In genomic region chr16:9901-10665, GRCh38 we compare ENCODE assay signal across 9 cellular contexts. TPM values are rescaled to one million over a fixed set of nuclear protein-coding genes. Genes with fewer than 3 reads are reported as not detected.
DNase-seq lines count a peak whose midpoint lies in the region; ATAC-seq and TF ChIP-seq lines count a peak whose summit lies in the region.
"Had no signal": no experiment of that assay in that cellular context is flagged by ENCODE, and none has a peak within 500 bp of the region (broad histone marks: within the 10 kb centered on the region; RNA-seq: fewer than 3 reads in every experiment).

No MANE protein-coding gene starts in this region.

- intact Hi-C loops in posterior vena cava (cut with DNase I) = no loop called here

- H3K4me3 ChIP-seq in OCI-LY1 (ENCODE audit: low read depth, low read length, poor library complexity, severe bottlenecking) (peak overlapping the region; percentile 46), endodermal cell (ENCODE audit: low read length) (no peak overlapping the region)

- ATAC-seq in HG02970 (IDR thresholded peaks at IDR 0.05; ENCODE audit: low FRiP score, unreplicated experiment) (no peak), GM21786 (IDR thresholded peaks at IDR 0.05; ENCODE audit: unreplicated experiment) (no peak)

- no peaks in the 10 kb centered on the region for H3K36me3 ChIP-seq in OCI-LY1 (ENCODE audit: insufficient read depth, low read length)
- no peaks in the 10 kb centered on the region for H3K36me3 ChIP-seq in endodermal cell (ENCODE audit: control insufficient read depth, insufficient read depth, low read length)

- H4K20me1 ChIP-seq in OCI-LY1 (ENCODE audit: insufficient read depth, low read length) = no peaks in the 10 kb centered on the region

- no peaks in the 10 kb centered on the region for H3F3A ChIP-seq in OCI-LY1 (ENCODE audit: insufficient read depth, low read length)

- H3K36me3 Mint-ChIP-seq in endodermal cell (ENCODE audit: low read depth) = no peaks in the 10 kb centered on the region

- H3K27me3 ChIP-seq in OCI-LY1 (ENCODE audit: insufficient read depth, low read length) (no peaks in the 10 kb centered on the region), endodermal cell (ENCODE audit: control insufficient read depth, insufficient read depth, low read length, poor library complexity, severe bottlenecking) (no peaks in the 10 kb centered on the region)

- no peaks in the 10 kb centered on the region for H3K9me3 ChIP-seq in OCI-LY1 (ENCODE audit: low read length)
- no peaks in the 10 kb centered on the region for H3K9me3 ChIP-seq in endodermal cell (ENCODE audit: control insufficient read depth, low read length)

- TF ChIP-seq CTCF in OCI-LY1 (IDR thresholded peaks at IDR 0.05; ENCODE audit: low read length) (no peak), endodermal cell (conservative IDR thresholded peaks at IDR 0.05) (no peak)

- WGBS in endodermal cell (ENCODE audit: insufficient coverage in 1 of 2, insufficient read length in 1 of 2), 2 experiments = 48% methylated on average over 10 of the region's 48 CpGs; no CpG with 5 or more reads in 1 of the 2 experiments

- no peaks in the 10 kb centered on the region for H3K9me2 ChIP-seq in OCI-LY1 (ENCODE audit: low read depth, low read length)

- H2AFZ ChIP-seq in OCI-LY1 (ENCODE audit: low read length) = no peak overlapping the region

- H3K9ac ChIP-seq in OCI-LY1 (ENCODE audit: low read length) (no peak overlapping the region), endodermal cell (ENCODE audit: extremely low read depth, low read length, poor library complexity, severe bottlenecking) (no peak overlapping the region)

- H3K27ac Mint-ChIP-seq in endodermal cell = no peak overlapping the region

- no peaks in the 10 kb centered on the region for H3K4me1 ChIP-seq in OCI-LY1 (ENCODE audit: insufficient read depth, low read length, severe bottlenecking)
- no peaks in the 10 kb centered on the region for H3K4me1 ChIP-seq in endodermal cell (ENCODE audit: control insufficient read depth, insufficient read depth, low read length)

- no peaks in the 10 kb centered on the region for H3K4me1 Mint-ChIP-seq in endodermal cell

- H3K4me3 Mint-ChIP-seq in endodermal cell = peak overlapping the region; percentile 51

- no peak overlapping the region for H3K4me2 ChIP-seq in OCI-LY1 (ENCODE audit: low read length)

- H3K27me3 Mint-ChIP-seq in endodermal cell (ENCODE audit: insufficient read depth) = no peaks in the 10 kb centered on the region

- DNase-seq in DMS53 (lab: John Stamatoyannopoulos, UW) (peak; percentile 31), DMS53 treated with DMSO at 0.1 percent for 48 hours (lab: John Stamatoyannopoulos, UW; ENCODE audit: unreplicated experiment) (no peak), endodermal cell (no peak), posterior vena cava (ENCODE audit: low spot score) (peak; percentile 78)
- DNase-seq in activated CD4-positive, CD25-positive, alpha-beta regulatory T cell treated with anti-CD3 and anti-CD28 coated beads, Interleukin-2, amount 50 U/mL, for 72 hours = no peak
- DNase-seq: foreskin melanocyte had no signal

- H3K27ac ChIP-seq in OCI-LY1 (ENCODE audit: low read depth, low read length, poor library complexity, severe bottlenecking) (no peak overlapping the region), endodermal cell (ENCODE audit: low read depth, low read length) (no peak overlapping the region)

- H3K79me2 ChIP-seq in OCI-LY1 (ENCODE audit: insufficient read depth, low read length) = no peaks in the 10 kb centered on the region

- no peaks in the 10 kb centered on the region for H3K9me3 Mint-ChIP-seq in endodermal cell

RNA-seq across cellular contexts. Expression of gene POLR3K, which starts 43.3 kb away (rescaled TPM):
- total RNA-seq in endodermal cell = 10 to 100 TPM; 31.1 to 35.8 TPM
- polyA plus RNA-seq in endodermal cell (2013, experiment 1 of 2) = 18.0 TPM
- 16.7 TPM for polyA plus RNA-seq in endodermal cell (2013, experiment 2 of 2)
- 1 to 10 TPM; 7.4 to 7.9 TPM for total RNA-seq in posterior vena cava

RNA-seq across cellular contexts. Expression of gene SNRNP25, which starts 43.5 kb away (rescaled TPM):
- total RNA-seq in endodermal cell (10 to 100 TPM; 54.2 to 66.4 TPM), posterior vena cava (10 to 100 TPM; 11.2 to 11.6 TPM)
- 66.3 TPM for polyA plus RNA-seq in endodermal cell (2013, experiment 1 of 2)
- polyA plus RNA-seq in endodermal cell (2013, experiment 2 of 2) = 62.0 TPM

Comparison
In these comparisons a context has a peak if more than half of its experiments do, and no peak if none do; other contexts are left out.
1. DNase-seq: peak in DMS53 (single experiment) and posterior vena cava (single experiment); none in DMS53 treated with DMSO at 0.1 percent for 48 hours (single experiment), endodermal cell (single experiment) and activated CD4-positive, CD25-positive, alpha-beta regulatory T cell treated with anti-CD3 and anti-CD28 coated beads, Interleukin-2, amount 50 U/mL, for 72 hours (single experiment).
2. RNA of gene SNRNP25, which starts 43.5 kb away (total RNA-seq): 54.2 to 66.4 TPM in endodermal cell; 11.2 to 11.6 TPM in posterior vena cava; every median in the first group is over 4 times any median in the second.